25 cellular contexts compared by ENCODE assay signal in genomic region chr7:24916463-24917040, GRCh38.
A peak's percentile ranks its signal among the peaks of the same experiment; 100 is the strongest.
DNase-seq lines count a peak whose midpoint lies in the region; ATAC-seq, FAIRE-seq and TF ChIP-seq lines count a peak whose summit lies in the region.
"Had no signal": no experiment of that assay in that cellular context is flagged by ENCODE, and none has a peak within 500 bp of the region (broad histone marks: within the 10 kb centered on the region; RNA-seq: fewer than 3 reads in every experiment).

No MANE protein-coding gene starts in this region.

- no peak overlapping the region for H3K4ac ChIP-seq in H1 (replicated peaks; ENCODE audit: insufficient read length, low read depth, low read length)

- CTCF ChIA-PET in OCI-LY7 (lab: Charles Lee; ENCODE audit: unreplicated experiment), result interaction anchor here (0.5 to 1.5 kb wide), 2 partner anchors 21 to 84 kb away, joined by 3 read pairs; no protein-coding TSS in a partner anchor
- CTCF ChIA-PET in H1 (lab: Charles Lee; ENCODE audit: partially characterized antibody), result interaction anchor here (0.8 to 1.4 kb wide), 4 partner anchors 8 to 65 kb away, joined by 3 to 6 read pairs (median 3); no protein-coding TSS in a partner anchor

- H3K9ac ChIP-seq in H1 (replicated peaks in 1 of 4; ENCODE audit: extremely low read depth in 1 of 4, low read depth in 3 of 4, low read length in 3 of 4), result no peak overlapping the region
- H3K9ac ChIP-seq: neural progenitor cell had no signal

- TF ChIP-seq CTCF in OCI-LY7 (conservative IDR thresholded peaks at IDR 0.05; ENCODE audit: low read length) (no peak), H1 (IDR thresholded peaks at IDR 0.05; ENCODE audit: control extremely low read depth in 1 of 3, insufficient read depth in 1 of 3, low read depth in 1 of 3, low read length in 3 of 3) (no peak)

- no peak for ATAC-seq in stimulated activated naive CD8-positive, alpha-beta T cell treated with anti-CD3 and anti-CD28 coated beads, Interleukin-15, amount 100 ng/mL, for 72 hours
- ATAC-seq: foreskin keratinocyte, mucosa of descending colon had no signal

- no peak for TF ChIP-seq RAD21 in H1 (IDR thresholded peaks at IDR 0.05 in 1 of 2, conservative IDR thresholded peaks at IDR 0.05 in 1 of 2; ENCODE audit: low read depth in 2 of 2, low read length in 2 of 2)

- no peak overlapping the region for H4K91ac ChIP-seq in H1 (replicated peaks; ENCODE audit: insufficient read length, low read length)

- no peaks in the 10 kb centered on the region for H3K23me2 ChIP-seq in H1 (ENCODE audit: low read depth, low read length)

- H3K27me3 Mint-ChIP-seq in activated naive CD4-positive, alpha-beta T cell treated with anti-CD3 and anti-CD28 coated beads, Interleukin-2, amount 50 U/mL, for 24 hours, result no peaks in the 10 kb centered on the region
- H3K27me3 Mint-ChIP-seq in stimulated activated naive CD8-positive, alpha-beta T cell treated with anti-CD3 and anti-CD28 coated beads, Interleukin-15, amount 100 ng/mL, for 72 hours, result no peaks in the 10 kb centered on the region
- H3K27me3 Mint-ChIP-seq: CD4-positive, alpha-beta memory T cell; progenitor cell of endocrine pancreas; type B pancreatic cell had no signal

- no peak for TF ChIP-seq POLR2A in H1 (IDR thresholded peaks at IDR 0.05; ENCODE audit: control extremely low read depth in 1 of 2, low read depth in 2 of 2, low read length in 2 of 2)

- H2BK5ac ChIP-seq in H1 (ENCODE audit: low read depth, low read length), result no peak overlapping the region

- H3K18ac ChIP-seq in H1 (ENCODE audit: extremely low read depth, low read length), result no peak overlapping the region

- peaks cover 6% of the 10 kb centered on the region; the same call in 1 of the 2 replicates for H3K9me3 ChIP-seq in OCI-LY7 (ENCODE audit: low read length)
- no peaks in the 10 kb centered on the region for H3K9me3 ChIP-seq in H1 (ENCODE audit: insufficient read depth in 2 of 2, low read depth in 1 of 2, low read length in 1 of 2)
- H3K9me3 ChIP-seq: mucosa of descending colon, stomach had no signal

- H2BK12ac ChIP-seq in H1 (ENCODE audit: low read depth, low read length), result no peak overlapping the region

- peaks cover 94% of the 10 kb centered on the region for H3K4me1 Mint-ChIP-seq in activated naive CD4-positive, alpha-beta T cell treated with anti-CD3 and anti-CD28 coated beads, Interleukin-2, amount 50 U/mL, for 24 hours
- H3K4me1 Mint-ChIP-seq in stimulated activated naive CD8-positive, alpha-beta T cell treated with anti-CD3 and anti-CD28 coated beads, Interleukin-15, amount 100 ng/mL, for 72 hours, result peaks cover 96% of the 10 kb centered on the region

- H3K14ac ChIP-seq in H1 (ENCODE audit: insufficient read length), result no peak overlapping the region

- peaks cover 89% of the 10 kb centered on the region for H3K4me1 ChIP-seq in OCI-LY7 (ENCODE audit: insufficient read depth, low read length, poor library complexity, severe bottlenecking)
- peaks cover 0 to 7% (median 4%) of the 10 kb centered on the region in 4 experiments; a peak in 4 of 7 replicates for H3K4me1 ChIP-seq in H1 (replicated peaks in 1 of 4; ENCODE audit: control insufficient read depth in 3 of 4, insufficient read depth in 4 of 4, low read length in 3 of 4)

- H3K4me2 ChIP-seq in OCI-LY7 (ENCODE audit: low read length) (peak overlapping the region; percentile 5; the same call in 1 of the 2 replicates), H1 (ENCODE audit: insufficient read depth in 1 of 2, low read depth in 2 of 2, low read length in 2 of 2) (peak overlapping the region in 1 of 2 experiments; percentile 36; a peak in 1 of 4 replicates)
- H3K4me2 ChIP-seq: neural progenitor cell had no signal

- no peak overlapping the region for H3K23ac ChIP-seq in H1 (ENCODE audit: insufficient read length)

- WGBS in H1 (ENCODE audit: extremely low coverage in 1 of 2, insufficient coverage in 1 of 2, insufficient read length in 1 of 2, insufficient replicate concordance in 2 of 2, low coverage in 1 of 2, low lambda C conversion rate in 2 of 2, missing lambda C conversion rate in 1 of 2), 2 experiments, result 39% methylated on average over 4 of the region's 4 CpGs; no CpG with 5 or more reads in 1 of the 2 experiments

- peaks cover 96% of the 10 kb centered on the region for H3K79me2 ChIP-seq in OCI-LY7 (ENCODE audit: insufficient read depth, low read depth, low read length)
- 0 out of 4 replicates have a peak, but pooled peaks cover 0 to 2% of the 10 kb centered on the region in 2 experiments for H3K79me2 ChIP-seq in H1 (ENCODE audit: control insufficient read depth in 1 of 2, insufficient read depth in 2 of 2, low read length in 2 of 2)

- intact Hi-C loops in OCI-LY7 (cut with micrococcal nuclease; ENCODE audit: unreplicated experiment), result no loop called here

- no peaks in the 10 kb centered on the region for H3K9me2 ChIP-seq in OCI-LY7 (ENCODE audit: insufficient read depth, low read length)

- no peaks in the 10 kb centered on the region for H3K27me3 ChIP-seq in H1 (replicated peaks in 1 of 4; ENCODE audit: control insufficient read depth in 3 of 4, extremely low read depth in 1 of 4, insufficient read depth in 3 of 4, low read length in 3 of 4)
- H3K27me3 ChIP-seq: dorsolateral prefrontal cortex, foreskin keratinocyte, neural progenitor cell, stomach had no signal

- no peak for DNase-seq in activated naive CD4-positive, alpha-beta T cell treated with Interleukin-2 at 50 U/mL for 16 hours
- DNase-seq in OCI-LY7 (ENCODE audit: low spot score) (no peak), H1 (ENCODE audit: low read depth in 1 of 2, low spot score in 2 of 2) (no peak), NCI-H446 (lab: John Stamatoyannopoulos, UW) (no peak), GM19240 (ENCODE audit: insufficient read length, low spot score) (no peak), putamen (ENCODE audit: low spot score) (no peak)
- DNase-seq in stimulated activated naive CD8-positive, alpha-beta T cell treated with anti-CD3 and anti-CD28 coated beads, Interleukin-15, amount 100 ng/mL, for 72 hours, result no peak
- DNase-seq: activated CD4-positive, alpha-beta T cell treated with anti-CD3 and anti-CD28 coated beads, Interleukin-2, amount 50 U/mL, for 48 hours; CD4-positive, alpha-beta memory T cell; central memory CD4-positive, alpha-beta T cell; DMS153; dorsolateral prefrontal cortex; foreskin keratinocyte; mucosa of descending colon; NCI-H1105; NCI-H2081 treated with DMSO at 0.1 percent for 48 hours; NCI-H524; stimulated activated CD4-positive, alpha-beta T cell treated with anti-CD3 and anti-CD28 coated beads, Interleukin-1b, Interleukin-23, amount 100 ng/mL, for 48 hours; stomach had no signal

- peaks cover 13% of the 10 kb centered on the region for H3K36me3 ChIP-seq in OCI-LY7 (ENCODE audit: insufficient read depth, low read length)
- H3K36me3 ChIP-seq in H1 (ENCODE audit: control insufficient read depth in 2 of 4, insufficient read depth in 4 of 4, low read length in 3 of 4), result no peaks in the 10 kb centered on the region
- H3K36me3 ChIP-seq: neural progenitor cell, stomach had no signal

- peak overlapping the region; percentile 27 for H3K4me3 Mint-ChIP-seq in activated naive CD4-positive, alpha-beta T cell treated with anti-CD3 and anti-CD28 coated beads, Interleukin-2, amount 50 U/mL, for 24 hours
- peak overlapping the region; percentile 2 to 58 for H3K4me3 Mint-ChIP-seq in stimulated activated naive CD8-positive, alpha-beta T cell treated with anti-CD3 and anti-CD28 coated beads, Interleukin-15, amount 100 ng/mL, for 72 hours
- H3K4me3 Mint-ChIP-seq: neural progenitor cell, type B pancreatic cell had no signal

- no peak overlapping the region for H3K56ac ChIP-seq in H1 (replicated peaks; ENCODE audit: insufficient read length, low read depth, low read length)

- peaks cover 11% of the 10 kb centered on the region for H3K36me3 Mint-ChIP-seq in activated naive CD4-positive, alpha-beta T cell treated with anti-CD3 and anti-CD28 coated beads, Interleukin-2, amount 50 U/mL, for 24 hours
- H3K36me3 Mint-ChIP-seq: type B pancreatic cell had no signal

- H3K4me3 ChIP-seq in OCI-LY7 (ENCODE audit: low read depth, low read length, poor library complexity, severe bottlenecking) (no peak overlapping the region), H1 (ENCODE audit: extremely low read depth in 1 of 4, insufficient read depth in 2 of 4, low read depth in 3 of 4, low read length in 4 of 4) (peak overlapping the region in 1 of 4 experiments; percentile 26; a peak in 1 of 8 replicates)
- H3K4me3 ChIP-seq: dorsolateral prefrontal cortex, mucosa of descending colon, neural progenitor cell, stomach had no signal

- no peak overlapping the region for H3K27ac ChIP-seq in OCI-LY7 (ENCODE audit: low read depth, low read length, poor library complexity, severe bottlenecking)
- no peak overlapping the region for H3K27ac ChIP-seq in H1 (ENCODE audit: low read depth, low read length)
- H3K27ac ChIP-seq: dorsolateral prefrontal cortex, foreskin keratinocyte, neural progenitor cell, stomach had no signal

- FAIRE-seq in H1 (lab: Jason Lieb, UNC), result peak; percentile 58
- FAIRE-seq: H54, islet of Langerhans had no signal

- H2BK120ac ChIP-seq in H1 (replicated peaks; ENCODE audit: low read depth, low read length), result no peak overlapping the region

- H4K5ac ChIP-seq in H1 (ENCODE audit: insufficient read length, low read depth, low read length), result no peak overlapping the region

- no peak overlapping the region for H2AK5ac ChIP-seq in H1 (ENCODE audit: low read depth, low read length)

- H2AFZ ChIP-seq in OCI-LY7 (ENCODE audit: low read length) (no peak overlapping the region), H1 (ENCODE audit: low read length) (no peak overlapping the region)
- H2AFZ ChIP-seq: neural progenitor cell had no signal

- no peaks in the 10 kb centered on the region for H3K9me3 Mint-ChIP-seq in activated naive CD4-positive, alpha-beta T cell treated with anti-CD3 and anti-CD28 coated beads, Interleukin-2, amount 50 U/mL, for 24 hours
- no peaks in the 10 kb centered on the region for H3K9me3 Mint-ChIP-seq in stimulated activated naive CD8-positive, alpha-beta T cell treated with anti-CD3 and anti-CD28 coated beads, Interleukin-15, amount 100 ng/mL, for 72 hours
- H3K9me3 Mint-ChIP-seq: CD4-positive, alpha-beta memory T cell; neural progenitor cell had no signal

- BruUV-seq in OCI-LY7 (replicated peaks; lab: Mats Ljungman, UMichigan), result no TSS peak

- peaks cover 11% of the 10 kb centered on the region; the same call in 1 of the 2 replicates for H4K20me1 ChIP-seq in OCI-LY7 (ENCODE audit: insufficient read depth, low read length)
- no peaks in the 10 kb centered on the region for H4K20me1 ChIP-seq in H1 (replicated peaks in 1 of 2; ENCODE audit: control insufficient read depth in 1 of 2, insufficient read depth in 2 of 2, low read length in 2 of 2)

- H4K8ac ChIP-seq in H1 (ENCODE audit: extremely low read depth, insufficient read depth, low read length), result no peak overlapping the region

- no peaks in the 10 kb centered on the region for H3K79me1 ChIP-seq in H1 (ENCODE audit: low read depth, low read length)

- H2BK15ac ChIP-seq in H1 (ENCODE audit: low read length), result no peak overlapping the region

- no peak overlapping the region for H2BK20ac ChIP-seq in H1 (ENCODE audit: low read length)

- POLR2A ChIA-PET in OCI-LY7 (lab: Charles Lee) (interaction anchor here (0.6 to 1.0 kb wide), 3 partner anchors 9 to 32 kb away, joined by 3 to 9 read pairs (median 3); no protein-coding TSS in a partner anchor), H1 (lab: Charles Lee; ENCODE audit: partially characterized antibody) (no interaction called here)

- TF ChIP-seq EP300 in H1 (IDR thresholded peaks at IDR 0.05; ENCODE audit: borderline replicate concordance in 1 of 2, low read depth in 2 of 2, low read length in 2 of 2), result no peak

- H3K27ac Mint-ChIP-seq in activated naive CD4-positive, alpha-beta T cell treated with anti-CD3 and anti-CD28 coated beads, Interleukin-2, amount 50 U/mL, for 24 hours, result peak overlapping the region; percentile 52
- H3K27ac Mint-ChIP-seq in stimulated activated naive CD8-positive, alpha-beta T cell treated with anti-CD3 and anti-CD28 coated beads, Interleukin-15, amount 100 ng/mL, for 72 hours, result peak overlapping the region; percentile 38 to 66
- H3K27ac Mint-ChIP-seq: neural progenitor cell, progenitor cell of endocrine pancreas, type B pancreatic cell had no signal
